Comparison of ENCODE assay signal across 20 cellular contexts in the genomic region with DNA sequence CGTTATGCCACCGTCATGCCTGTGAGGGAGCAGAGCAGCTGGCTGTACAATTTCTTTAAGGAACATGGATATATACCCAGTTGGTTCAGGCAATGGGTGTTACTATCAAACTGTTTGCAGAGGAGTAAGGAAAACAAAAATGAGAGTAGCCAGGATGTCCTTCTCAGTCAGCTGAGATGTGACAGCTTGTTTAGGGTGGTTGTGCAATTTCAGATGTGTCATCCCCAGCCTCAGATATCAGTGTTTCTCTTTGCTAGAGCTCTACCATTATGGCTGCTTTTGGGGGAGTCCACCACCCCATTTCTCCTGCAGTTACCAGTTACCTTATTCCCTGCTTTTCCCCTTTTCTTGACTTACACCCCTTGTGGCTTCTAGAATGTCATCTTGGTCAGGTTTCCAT.
DNase-seq lines count a peak whose midpoint lies in the region; ATAC-seq and TF ChIP-seq lines count a peak whose summit lies in the region.
"Had no signal": no experiment of that assay in that cellular context is flagged by ENCODE, and none has a peak within 500 bp of the region (broad histone marks: within the 10 kb centered on the region; RNA-seq: fewer than 3 reads in every experiment).

No MANE protein-coding gene starts in this region.

- H3K27me3 ChIP-seq in mammary epithelial cell (ENCODE audit: insufficient read depth, low read length) = no peaks in the 10 kb centered on the region
- H3K27me3 ChIP-seq: BLaER1 treated with 17β-estradiol and CSF1 and Interleukin-3, amounts not matched to agents 10 nM and 100 nM; Peyer's patch had no signal

- H3K27ac ChIP-seq in mammary epithelial cell (ENCODE audit: insufficient read depth, low read depth, low read length) = no peak overlapping the region
- H3K27ac ChIP-seq: BLaER1 treated with 17β-estradiol and CSF1 and Interleukin-3, amounts not matched to agents 10 nM and 100 nM; Peyer's patch had no signal

- H3K9me3 Mint-ChIP-seq in MCF 10A (ENCODE audit: unreplicated experiment) = no peaks in the 10 kb centered on the region
- no peaks in the 10 kb centered on the region for H3K9me3 Mint-ChIP-seq in neural crest cell
- H3K9me3 Mint-ChIP-seq: HFFc6, IgD-negative memory B cell had no signal

- dilution Hi-C loops in mammary epithelial cell (cut with HindIII; ENCODE audit: low sequenced_read_pairs) = no loop called here

- H3K79me2 ChIP-seq in mammary epithelial cell (ENCODE audit: insufficient read depth, low read length) = no peaks in the 10 kb centered on the region

- H3K4me3 ChIP-seq in mammary epithelial cell (replicated peaks in 1 of 3; ENCODE audit: insufficient read depth in 1 of 3, low read depth in 2 of 3, low read length in 3 of 3) (no peak overlapping the region), epithelial cell of esophagus (ENCODE audit: low read length) (no peak overlapping the region)
- H3K4me3 ChIP-seq: BLaER1 treated with 17β-estradiol and CSF1 and Interleukin-3, amounts not matched to agents 10 nM and 100 nM; GM12878; Peyer's patch had no signal

- TF ChIP-seq CTCF in mammary epithelial cell (conservative IDR thresholded peaks at IDR 0.05 in 1 of 2, IDR thresholded peaks at IDR 0.05 in 1 of 2; ENCODE audit: extremely low read depth in 1 of 2, insufficient read depth in 1 of 2, low read depth in 1 of 2, low read length in 2 of 2) (no peak), MCF 10A (IDR thresholded peaks at IDR 0.05; ENCODE audit: unreplicated experiment) (no peak), epithelial cell of esophagus (IDR thresholded peaks at IDR 0.05; ENCODE audit: insufficient read depth, low read depth, low read length, missing control alignments) (no peak), neural crest cell (conservative IDR thresholded peaks at IDR 0.05) (no peak)

- H3K36me3 ChIP-seq in mammary epithelial cell (ENCODE audit: insufficient read depth, low read length) = no peaks in the 10 kb centered on the region
- H3K36me3 ChIP-seq: BLaER1 treated with 17β-estradiol and CSF1 and Interleukin-3, amounts not matched to agents 10 nM and 100 nM; Peyer's patch had no signal

- no peak overlapping the region for H3K4me2 ChIP-seq in mammary epithelial cell (ENCODE audit: insufficient read depth, low read depth, low read length)

- no peaks in the 10 kb centered on the region for H3K9me3 ChIP-seq in mammary epithelial cell (replicated peaks; ENCODE audit: insufficient read depth, low read length)
- H3K9me3 ChIP-seq: BLaER1 treated with 17β-estradiol and CSF1 and Interleukin-3, amounts not matched to agents 10 nM and 100 nM; Peyer's patch had no signal

- H3K4me1 Mint-ChIP-seq in MCF 10A (ENCODE audit: insufficient read depth, unreplicated experiment) (no peaks in the 10 kb centered on the region), neural crest cell (peaks cover 10% of the 10 kb centered on the region)

- H4K20me1 ChIP-seq in mammary epithelial cell (ENCODE audit: insufficient read depth, low read length) = no peaks in the 10 kb centered on the region
- H4K20me1 ChIP-seq: BLaER1 treated with 17β-estradiol and CSF1 and Interleukin-3, amounts not matched to agents 10 nM and 100 nM had no signal

- 100% methylated on average over 2 of the region's 2 CpGs for WGBS in mammary epithelial cell (ENCODE audit: low coverage, missing lambda C conversion rate)

- H3K27me3 Mint-ChIP-seq in MCF 10A (ENCODE audit: insufficient read depth, unreplicated experiment) = peaks cover 41% of the 10 kb centered on the region
- peaks cover 29% of the 10 kb centered on the region for H3K27me3 Mint-ChIP-seq in neural crest cell (ENCODE audit: low read depth)

- CTCF ChIA-PET in mammary epithelial cell (lab: Charles Lee; ENCODE audit: low non-redundant PET) = no interaction called here
- CTCF ChIA-PET in MCF 10A (lab: Yijun Ruan, JAX) = interaction anchor here (0.5 to 0.9 kb wide), 9 partner anchors 62 to 1187 kb away, joined by 3 to 4 read pairs (median 3); no protein-coding TSS in a partner anchor

- peak; percentile 9 for DNase-seq in mammary epithelial cell
- no peak for DNase-seq in MCF 10A (ENCODE audit: unreplicated experiment)
- peak; percentile 45 for DNase-seq in NCI-H69 (lab: John Stamatoyannopoulos, UW)
- DNase-seq in epithelial cell of esophagus (ENCODE audit: low read depth) = peak; percentile 60
- no peak for DNase-seq in neural crest cell (ENCODE audit: low read depth, low spot score)
- no peak for DNase-seq in mesenteric fat pad (ENCODE audit: low spot score)
- no peak for DNase-seq in GDM1 (lab: John Stamatoyannopoulos, UW)
- DNase-seq: DND-41, HFFc6, NCI-H1048, NCI-H1436 treated with DMSO at 0.1 percent for 48 hours, NCI-H2081 treated with DMSO at 0.1 percent for 48 hours, NCI-H510A treated with DMSO at 0.1 percent for 48 hours, Peyer's patch, Right ventricle myocardium superior had no signal

- intact Hi-C loops in mammary epithelial cell (cut with micrococcal nuclease) (loop anchor here (10.0 kb wide), 1 partner anchor 631 kb away; no protein-coding TSS in a partner anchor), MCF 10A (cut with micrococcal nuclease) (no loop called here)

- H3K9ac ChIP-seq in mammary epithelial cell (ENCODE audit: insufficient read depth, low read length) = no peak overlapping the region

- H3K27ac Mint-ChIP-seq in MCF 10A (ENCODE audit: low read depth, unreplicated experiment) (no peak overlapping the region), neural crest cell (ENCODE audit: unreplicated experiment) (peak overlapping the region; percentile 87)
- H3K27ac Mint-ChIP-seq: HFFc6, IgD-negative memory B cell had no signal

- in situ Hi-C loops in mammary epithelial cell (cut with MboI; ENCODE audit: low sequenced_read_pairs in 2 of 2) = loop anchor here (5.0 to 10.0 kb wide), 3 partner anchors 429 to 437 kb away; no protein-coding TSS in a partner anchor

- ATAC-seq in HG03457 (IDR thresholded peaks at IDR 0.05; ENCODE audit: unreplicated experiment) = no peak
- ATAC-seq: GM12878, SK-N-SH treated with all-trans-retinoic acid at 6 μM for 48 hours had no signal

- no peaks in the 10 kb centered on the region for H3K4me1 ChIP-seq in mammary epithelial cell (ENCODE audit: insufficient read depth, low read length)
- H3K4me1 ChIP-seq: Peyer's patch had no signal

- POLR2A ChIA-PET in MCF 10A (lab: Yijun Ruan, JAX) = no interaction called here

- no peaks in the 10 kb centered on the region for H3K36me3 Mint-ChIP-seq in MCF 10A (ENCODE audit: insufficient read depth, unreplicated experiment)
- no peaks in the 10 kb centered on the region for H3K36me3 Mint-ChIP-seq in neural crest cell (ENCODE audit: low read depth)
- H3K36me3 Mint-ChIP-seq: IgD-negative memory B cell had no signal

- BruUV-seq in mammary epithelial cell (replicated peaks; lab: Mats Ljungman, UMichigan) = no TSS peak
- no TSS peak for BruUV-seq in MCF 10A (replicated peaks; lab: Mats Ljungman, UMichigan)

- no peak overlapping the region for H2AFZ ChIP-seq in mammary epithelial cell (ENCODE audit: low read depth, low read length)

- H3K4me3 Mint-ChIP-seq in MCF 10A (ENCODE audit: unreplicated experiment) = no peak overlapping the region
- no peak overlapping the region for H3K4me3 Mint-ChIP-seq in neural crest cell
- H3K4me3 Mint-ChIP-seq: HFFc6, IgD-negative memory B cell had no signal

Comparison
In these comparisons a context has a peak if more than half of its experiments do, and no peak if none do; other contexts are left out.
1. DNase-seq: peak in mammary epithelial cell (single experiment), NCI-H69 (single experiment) and epithelial cell of esophagus (single experiment); none in MCF 10A (single experiment), neural crest cell (single experiment), mesenteric fat pad (single experiment) and GDM1 (single experiment).